Comparison of ENCODE assay signal across 9 cellular contexts in genomic region chr19:3346677-3347353, GRCh38. TPM values are rescaled to one million over a fixed set of nuclear protein-coding genes. Genes with fewer than 3 reads are reported as not detected.
DNase-seq lines count a peak whose midpoint lies in the region; ATAC-seq and TF ChIP-seq lines count a peak whose summit lies in the region.
"Had no signal": no experiment of that assay in that cellular context is flagged by ENCODE, and none has a peak within 500 bp of the region (broad histone marks: within the 10 kb centered on the region; RNA-seq: fewer than 3 reads in every experiment).

No MANE protein-coding gene starts in this region.

- no peaks in the 10 kb centered on the region for H3K9me3 ChIP-seq in naive thymus-derived CD4-positive, alpha-beta T cell (ENCODE audit: control insufficient read depth in 2 of 3, low read length in 3 of 3)
- H3K9me3 ChIP-seq in PC-9 (ENCODE audit: insufficient read depth, low read depth): no peaks in the 10 kb centered on the region

- no peak overlapping the region for H3K4me3 ChIP-seq in H7 (ENCODE audit: insufficient read depth, low read depth, low read length)
- peak overlapping the region; percentile 17 for H3K4me3 ChIP-seq in brain microvascular endothelial cell (ENCODE audit: low read depth, low read length)
- no peak overlapping the region for H3K4me3 ChIP-seq in skin epidermis
- no peak overlapping the region for H3K4me3 ChIP-seq in naive thymus-derived CD4-positive, alpha-beta T cell (ENCODE audit: low read length)
- no peak overlapping the region for H3K4me3 ChIP-seq in PC-9

- intact Hi-C loops in activated CD4-positive, alpha-beta T cell treated with anti-CD3 and anti-CD28 coated beads for 36 hours (cut with DNase I, micrococcal nuclease): no loop called here
- intact Hi-C loops in naive thymus-derived CD4-positive, alpha-beta T cell (cut with micrococcal nuclease): no loop called here
- intact Hi-C loops in PC-9 (cut with micrococcal nuclease; ENCODE audit: unreplicated experiment): no loop called here

- BruUV-seq in PC-9 (replicated peaks; lab: Mats Ljungman, UMichigan): no TSS peak

- H3K27me3 ChIP-seq in H7 (ENCODE audit: control insufficient read depth, insufficient read depth, low read length) (no peaks in the 10 kb centered on the region; the same call in 1 of the 2 replicates), brain microvascular endothelial cell (replicated peaks) (no peaks in the 10 kb centered on the region), PC-9 (ENCODE audit: insufficient read depth, low read depth) (no peaks in the 10 kb centered on the region)
- H3K27me3 ChIP-seq in naive thymus-derived CD4-positive, alpha-beta T cell (ENCODE audit: control insufficient read depth in 2 of 2, insufficient read depth in 2 of 2, low read length in 2 of 2): no peaks in the 10 kb centered on the region

- peaks cover 5% of the 10 kb centered on the region; the same call in 1 of the 2 replicates for H3F3A ChIP-seq in PC-9 (ENCODE audit: insufficient read depth, low read depth)

- no peak overlapping the region for H3K27ac ChIP-seq in brain microvascular endothelial cell
- H3K27ac ChIP-seq in skin epidermis: peak overlapping the region in 16 of 21 experiments; percentile 2 to 90 (median 76)
- H3K27ac ChIP-seq in naive thymus-derived CD4-positive, alpha-beta T cell (ENCODE audit: low read depth, low read length): no peak overlapping the region
- H3K27ac ChIP-seq in PC-9: no peak overlapping the region

- H3K4me3 Mint-ChIP-seq in activated CD4-positive, alpha-beta T cell treated with anti-CD3 and anti-CD28 coated beads for 36 hours: no peak overlapping the region
- no peak overlapping the region for H3K4me3 Mint-ChIP-seq in naive thymus-derived CD4-positive, alpha-beta T cell

- no peak for TF ChIP-seq CTCF in brain microvascular endothelial cell (IDR thresholded peaks at IDR 0.05; ENCODE audit: low read depth, low read length, missing control alignments)
- no peak for TF ChIP-seq CTCF in PC-9 (conservative IDR thresholded peaks at IDR 0.05)

- in situ Hi-C loops in brain microvascular endothelial cell (cut with HindIII; ENCODE audit: low pct_ligation_motif_present, low sequenced_read_pairs): no loop called here

- H3K4me2 ChIP-seq in PC-9: no peak overlapping the region

- H3K27me3 Mint-ChIP-seq in activated CD4-positive, alpha-beta T cell treated with anti-CD3 and anti-CD28 coated beads for 36 hours: no peaks in the 10 kb centered on the region
- peaks cover 0 to 2% (median 0%) of the 10 kb centered on the region in 5 donors for H3K27me3 Mint-ChIP-seq in naive thymus-derived CD4-positive, alpha-beta T cell

- no peaks in the 10 kb centered on the region for H4K20me1 ChIP-seq in PC-9 (ENCODE audit: insufficient read depth)

- H2AFZ ChIP-seq in PC-9: no peak overlapping the region

- no peaks in the 10 kb centered on the region for H3K9me2 ChIP-seq in PC-9 (ENCODE audit: insufficient read depth)

- H3K36me3 ChIP-seq in H7 (replicated peaks; ENCODE audit: control insufficient read depth, insufficient read depth, low read length) (no peaks in the 10 kb centered on the region), brain microvascular endothelial cell (replicated peaks) (no peaks in the 10 kb centered on the region), PC-9 (ENCODE audit: low read depth) (no peaks in the 10 kb centered on the region)
- H3K36me3 ChIP-seq in naive thymus-derived CD4-positive, alpha-beta T cell (ENCODE audit: control insufficient read depth in 2 of 3, insufficient read depth in 3 of 3, low read length in 3 of 3): no peaks in the 10 kb centered on the region

- no peaks in the 10 kb centered on the region for H3K4me1 Mint-ChIP-seq in activated CD4-positive, alpha-beta T cell treated with anti-CD3 and anti-CD28 coated beads for 36 hours
- peaks cover 0 to 4% (median 0%) of the 10 kb centered on the region in 7 donors for H3K4me1 Mint-ChIP-seq in naive thymus-derived CD4-positive, alpha-beta T cell

- no peak overlapping the region for H3K27ac Mint-ChIP-seq in activated CD4-positive, alpha-beta T cell treated with anti-CD3 and anti-CD28 coated beads for 36 hours
- H3K27ac Mint-ChIP-seq in naive thymus-derived CD4-positive, alpha-beta T cell: peak overlapping the region in 1 of 9 donors; percentile 33

- no peaks in the 10 kb centered on the region for H3K36me3 Mint-ChIP-seq in activated CD4-positive, alpha-beta T cell treated with anti-CD3 and anti-CD28 coated beads for 36 hours (ENCODE audit: low read depth)
- no peaks in the 10 kb centered on the region for H3K36me3 Mint-ChIP-seq in naive thymus-derived CD4-positive, alpha-beta T cell

- no peaks in the 10 kb centered on the region for H3K79me2 ChIP-seq in PC-9 (ENCODE audit: low read depth)

- CTCF ChIA-PET in activated CD4-positive, alpha-beta T cell treated with anti-CD3 and anti-CD28 coated beads for 36 hours (lab: Charles Lee): no interaction called here
- CTCF ChIA-PET in naive thymus-derived CD4-positive, alpha-beta T cell (lab: Charles Lee): no interaction called here
- CTCF ChIA-PET in PC-9 (lab: Charles Lee): no interaction called here

- POLR2A ChIA-PET in activated CD4-positive, alpha-beta T cell treated with anti-CD3 and anti-CD28 coated beads for 36 hours (lab: Charles Lee): no interaction called here
- POLR2A ChIA-PET in naive thymus-derived CD4-positive, alpha-beta T cell (lab: Charles Lee): no interaction called here
- POLR2A ChIA-PET in PC-9 (lab: Charles Lee; ENCODE audit: unreplicated experiment): no interaction called here

- ATAC-seq in activated CD4-positive, alpha-beta T cell treated with anti-CD3 and anti-CD28 coated beads for 36 hours: no peak
- no peak for ATAC-seq in naive thymus-derived CD4-positive, alpha-beta T cell

- H3K9me3 Mint-ChIP-seq in activated CD4-positive, alpha-beta T cell treated with anti-CD3 and anti-CD28 coated beads for 36 hours (ENCODE audit: low read depth): no peaks in the 10 kb centered on the region
- H3K9me3 Mint-ChIP-seq in naive thymus-derived CD4-positive, alpha-beta T cell: no peaks in the 10 kb centered on the region

- H3K4me1 ChIP-seq in naive thymus-derived CD4-positive, alpha-beta T cell (ENCODE audit: control insufficient read depth in 2 of 2, insufficient read depth in 2 of 2, low read length in 2 of 2): no peaks in the 10 kb centered on the region
- H3K4me1 ChIP-seq in PC-9 (replicated peaks; ENCODE audit: insufficient read depth): no peaks in the 10 kb centered on the region

- DNase-seq in H7 (peak; percentile 56), brain microvascular endothelial cell (no peak), hypothalamus (lab: John Stamatoyannopoulos, UW) (peak; percentile 19 to 91 (median 77)), SKM-1 (lab: John Stamatoyannopoulos, UW; ENCODE audit: unreplicated experiment) (no peak), PC-9 (no peak)
- no peak for DNase-seq in activated CD4-positive, alpha-beta T cell treated with anti-CD3 and anti-CD28 coated beads for 36 hours
- DNase-seq in naive thymus-derived CD4-positive, alpha-beta T cell: no peak
- DNase-seq: Karpas-422 had no signal

RNA-seq across cellular contexts. Expression of gene NFIC, which starts 19.6 kb away (rescaled TPM):
- 1.7 and 2.2 TPM in 2 replicates for total RNA-seq in H7 (2014; rRNA removed; shearing (Covaris generic))
- total RNA-seq in activated CD4-positive, alpha-beta T cell treated with anti-CD3 and anti-CD28 coated beads for 36 hours: 10 to 100 TPM; 20.5 to 22.6 TPM
- total RNA-seq in naive thymus-derived CD4-positive, alpha-beta T cell: 10 to 100 TPM; 15.0 to 35.2 (median 33.1) TPM
- 10 to 100 TPM; 12.2 to 24.6 TPM for polyA plus RNA-seq in naive thymus-derived CD4-positive, alpha-beta T cell
- total RNA-seq in PC-9 (2021): 71.1 and 75.6 TPM in 2 replicates

Comparison
In these comparisons a context has a peak if more than half of its experiments do, and no peak if none do; other contexts are left out.
1. DNase-seq: peak in H7 (single experiment) and hypothalamus (51 of 51); none in brain microvascular endothelial cell (single experiment), activated CD4-positive, alpha-beta T cell treated with anti-CD3 and anti-CD28 coated beads for 36 hours (single experiment), SKM-1 (single experiment), naive thymus-derived CD4-positive, alpha-beta T cell (0 of 9) and PC-9 (0 of 2).
2. H3K27ac ChIP-seq: peak in skin epidermis (16 of 21); none in brain microvascular endothelial cell (single experiment), naive thymus-derived CD4-positive, alpha-beta T cell (single experiment) and PC-9 (single experiment).